ENCODE assay signal across 29 cellular contexts in the genomic region with DNA sequence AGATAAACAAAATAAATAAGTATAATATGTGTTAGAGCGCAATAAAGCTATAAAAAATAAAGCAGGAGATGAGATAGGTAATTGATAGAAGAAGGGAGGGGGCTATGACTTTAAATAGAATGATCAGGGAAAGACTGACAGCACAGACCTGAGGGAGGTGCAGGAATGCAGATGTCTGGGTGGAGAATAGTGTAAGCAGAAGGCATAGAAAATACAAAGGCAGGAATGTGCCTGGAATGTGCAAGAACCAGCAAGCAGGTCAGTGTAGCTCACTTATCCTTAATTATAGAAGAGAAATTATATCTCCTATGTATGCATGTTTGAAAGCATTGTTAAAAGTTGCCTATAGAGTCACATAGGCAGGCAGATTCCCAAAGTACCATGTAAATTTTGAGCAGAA.
"Had no signal": no experiment of that assay in that cellular context is flagged by ENCODE, and none has a peak within 500 bp of the region (broad histone marks: within the 10 kb centered on the region; RNA-seq: fewer than 3 reads in every experiment).

No MANE protein-coding gene starts in this region.

- H3K27me3 Mint-ChIP-seq: activated B cell treated with CpG ODN at 0.5 μM for 24 hours; activated CD8-positive, alpha-beta T cell treated with anti-CD3 and anti-CD28 coated beads for 36 hours; activated T-helper 17 cell treated with anti-CD3 and anti-CD28 coated beads, Interleukin-2, amount 50 U/mL, for 72 hours; central memory CD8-positive, alpha-beta T cell; dendritic cell treated with granulocyte-macrophage colony-stimulating factor and Interleukin-4, amounts not matched to agents 40 ng/mL and 50 ng/mL, for 4 days had no signal

- H3K4me3 ChIP-seq: coronary artery, dorsolateral prefrontal cortex, heart left ventricle had no signal

- H3K27ac Mint-ChIP-seq: activated B cell treated with CpG ODN at 0.5 μM for 24 hours; activated CD8-positive, alpha-beta T cell treated with anti-CD3 and anti-CD28 coated beads for 36 hours; activated naive CD8-positive, alpha-beta T cell; activated T-helper 17 cell treated with anti-CD3 and anti-CD28 coated beads, Interleukin-2, amount 50 U/mL, for 72 hours; dendritic cell treated with granulocyte-macrophage colony-stimulating factor and Interleukin-4, amounts not matched to agents 40 ng/mL and 50 ng/mL, for 4 days; endodermal cell had no signal

- H3K27ac ChIP-seq: brain microvascular endothelial cell, coronary artery, dorsolateral prefrontal cortex, heart left ventricle, VCaP had no signal

- H3K4me1 Mint-ChIP-seq: activated B cell treated with CpG ODN at 0.5 μM for 24 hours; activated T-helper 17 cell treated with anti-CD3 and anti-CD28 coated beads, Interleukin-2, amount 50 U/mL, for 72 hours; central memory CD8-positive, alpha-beta T cell had no signal

- H3K27me3 ChIP-seq: brain microvascular endothelial cell, heart left ventricle had no signal

- ATAC-seq: activated CD4-positive, CD25-positive, alpha-beta regulatory T cell treated with anti-CD3 and anti-CD28 coated beads, Interleukin-2, amount 50 U/mL, for 24 hours; activated CD8-positive, alpha-beta T cell treated with anti-CD3 and anti-CD28 coated beads for 36 hours; activated T-cell treated with anti-CD3 and anti-CD28 coated beads, Interleukin-2, amount 50 U/mL, for 4 hours; activated T-helper 17 cell treated with anti-CD3 and anti-CD28 coated beads, Interleukin-2, amount 50 U/mL, for 72 hours; esophagus mucosa; heart left ventricle had no signal

- H3K9me3 Mint-ChIP-seq: activated B cell treated with CpG ODN at 0.5 μM for 24 hours; activated CD8-positive, alpha-beta T cell treated with anti-CD3 and anti-CD28 coated beads for 36 hours; activated T-cell treated with anti-CD3 and anti-CD28 coated beads, Interleukin-2, amount 50 U/mL, for 4 hours; dendritic cell treated with granulocyte-macrophage colony-stimulating factor and Interleukin-4, amounts not matched to agents 40 ng/mL and 50 ng/mL, for 4 days; endodermal cell had no signal

- H3K36me3 ChIP-seq: brain microvascular endothelial cell, heart left ventricle had no signal

- H3K36me3 Mint-ChIP-seq: activated naive CD8-positive, alpha-beta T cell had no signal

- H3K4me3 Mint-ChIP-seq: activated B cell treated with CpG ODN at 0.5 μM for 24 hours; activated CD8-positive, alpha-beta T cell treated with anti-CD3 and anti-CD28 coated beads for 36 hours; activated naive CD8-positive, alpha-beta T cell; activated T-cell treated with anti-CD3 and anti-CD28 coated beads, Interleukin-2, amount 50 U/mL, for 4 hours; activated T-helper 17 cell treated with anti-CD3 and anti-CD28 coated beads, Interleukin-2, amount 50 U/mL, for 72 hours; central memory CD8-positive, alpha-beta T cell; dendritic cell treated with granulocyte-macrophage colony-stimulating factor and Interleukin-4, amounts not matched to agents 40 ng/mL and 50 ng/mL, for 4 days; endodermal cell had no signal

- DNase-seq: activated B cell treated with CpG ODN at 0.5 μM for 24 hours; activated CD4-positive, alpha-beta T cell treated with anti-CD3 and anti-CD28 coated beads for 48 hours; activated CD4-positive, alpha-beta T cell treated with anti-CD3 and anti-CD28 coated beads, Interleukin-2, amount 50 U/mL, for 1 hour; activated CD4-positive, alpha-beta T cell treated with anti-CD3 and anti-CD28 coated beads, Interleukin-2, amount 50 U/mL, for 48 hours; activated CD8-positive, alpha-beta memory T cell treated with anti-CD3 and anti-CD28 coated beads for 24 hours; activated CD8-positive, alpha-beta T cell treated with anti-CD3 and anti-CD28 coated beads for 36 hours; activated effector memory CD4-positive, alpha-beta T cell treated with Interleukin-2 at 50 U/mL for 16 hours; activated gamma-delta T cell treated with Interleukin-2 at 50 U/mL for 16 hours; activated naive CD4-positive, alpha-beta T cell treated with anti-CD3 and anti-CD28 coated beads, Interleukin-2, amount 50 U/mL, for 16 hours; activated naive CD4-positive, alpha-beta T cell treated with Interleukin-2 at 50 U/mL for 16 hours; activated T-cell treated with anti-CD3 and anti-CD28 coated beads, Interleukin-2, amount 50 U/mL, for 4 hours; amniotic stem cell; anterior cingulate cortex; brain microvascular endothelial cell; dorsolateral prefrontal cortex; effector memory CD4-positive, alpha-beta T cell; endodermal cell; foreskin fibroblast; glutamatergic neuron; heart left ventricle; T-helper 2 cell had no signal

- H3K4me1 ChIP-seq: heart left ventricle had no signal
